29 cellular contexts compared by ENCODE assay signal in genomic region chr15:69505906-69506305, GRCh38.
"Had no signal": no experiment of that assay in that cellular context is flagged by ENCODE, and none has a peak within 500 bp of the region (broad histone marks: within the 10 kb centered on the region; RNA-seq: fewer than 3 reads in every experiment).

No MANE protein-coding gene starts in this region.

- H3K4me3 Mint-ChIP-seq: immature natural killer cell; naive thymus-derived CD8-positive, alpha-beta T cell; nephron; neural crest cell; stimulated activated naive B cell treated with anti-CD40 and anti-IgM and Interleukin-4, amounts not matched to agents 10 μg/mL and 1 μg/mL and 100 μg/mL, for 72 hours had no signal

- ATAC-seq: left colon; left lung; lower lobe of right lung; naive thymus-derived CD8-positive, alpha-beta T cell; right cardiac atrium; sciatic nerve; stimulated activated naive B cell treated with anti-CD40 and anti-IgM and Interleukin-4, amounts not matched to agents 10 μg/mL and 1 μg/mL and 100 μg/mL, for 72 hours; stimulated activated naive CD8-positive, alpha-beta T cell treated with anti-CD3 and anti-CD28 coated beads, Interleukin-15, Interleukin-2, amounts not matched to agents 100 U/mL and 50 U/mL, for 24 hours had no signal

- H3K9me3 Mint-ChIP-seq: immature natural killer cell, neural crest cell had no signal

- DNase-seq: hypothalamus; immature natural killer cell; kidney; left colon; left lung; lower lobe of right lung; mammary epithelial cell; mesenchymal stem cell; naive thymus-derived CD8-positive, alpha-beta T cell; occipital lobe; ovary; right cardiac atrium; stimulated activated CD4-positive, alpha-beta T cell treated with anti-CD3 and anti-CD28 coated beads, Interleukin-12 subunit alpha, Interleukin-12 subunit beta, amount 100 ng/mL, for 4 hours; stimulated activated CD4-positive, alpha-beta T cell treated with anti-CD3 and anti-CD28 coated beads, Interleukin-15, amount 100 ng/mL, for 24 hours; stimulated activated CD4-positive, alpha-beta T cell treated with anti-CD3 and anti-CD28 coated beads, Interleukin-2, amount 100 ng/mL, for 24 hours; stimulated activated CD4-positive, alpha-beta T cell treated with anti-CD3 and anti-CD28 coated beads, Interleukin-4, amount 100 ng/mL, for 1 hour; stimulated activated naive B cell treated with anti-CD40 and anti-IgM and Interleukin-4, amounts not matched to agents 10 μg/mL and 1 μg/mL and 100 μg/mL, for 72 hours; stimulated activated naive CD8-positive, alpha-beta T cell treated with anti-CD3 and anti-CD28 coated beads, Interleukin-15, Interleukin-2, amounts not matched to agents 100 U/mL and 50 U/mL, for 24 hours; stomach; testis; thyroid gland; transverse colon; upper lobe of left lung had no signal

- H3K4me1 ChIP-seq: left lung, lower lobe of right lung, stomach, testis, thyroid gland, transverse colon, upper lobe of left lung had no signal

- H3K27me3 ChIP-seq: left lung, neutrophil, ovary, stomach, testis, thyroid gland, transverse colon, upper lobe of left lung had no signal

- H3K27ac Mint-ChIP-seq: naive thymus-derived CD8-positive, alpha-beta T cell; progenitor cell of endocrine pancreas; stimulated activated naive B cell treated with anti-CD40 and anti-IgM and Interleukin-4, amounts not matched to agents 10 μg/mL and 1 μg/mL and 100 μg/mL, for 72 hours had no signal

- H3K36me3 Mint-ChIP-seq: immature natural killer cell; stimulated activated naive B cell treated with anti-CD40 and anti-IgM and Interleukin-4, amounts not matched to agents 10 μg/mL and 1 μg/mL and 100 μg/mL, for 72 hours had no signal

- H3K4me3 ChIP-seq: left lung, lower lobe of right lung, ovary, skin epidermis, stomach, testis, thyroid gland, transverse colon, upper lobe of left lung had no signal

- H3K36me3 ChIP-seq: left lung, lower lobe of right lung, neutrophil, ovary, stomach, thyroid gland, transverse colon, upper lobe of left lung had no signal

- H3K27ac ChIP-seq: left lung, lower lobe of right lung, neutrophil, ovary, skin epidermis, stomach, testis, thyroid gland, transverse colon, upper lobe of left lung had no signal

- H3K9me3 ChIP-seq: left lung, lower lobe of right lung, neutrophil, ovary, stomach, testis, thyroid gland, transverse colon, upper lobe of left lung had no signal

- H3K4me1 Mint-ChIP-seq: nephron had no signal
